Comparison of ENCODE assay signal across 14 cellular contexts in genomic region chr1:82762829-82763532, GRCh38.
DNase-seq lines count a peak whose midpoint lies in the region; ATAC-seq and TF ChIP-seq lines count a peak whose summit lies in the region.
"Had no signal": no experiment of that assay in that cellular context is flagged by ENCODE, and none has a peak within 500 bp of the region (broad histone marks: within the 10 kb centered on the region; RNA-seq: fewer than 3 reads in every experiment).

No MANE protein-coding gene starts in this region.

- no peak overlapping the region for H3K27ac ChIP-seq in adrenal gland
- H3K27ac ChIP-seq: ovary had no signal

- H3K27me3 ChIP-seq in adrenal gland (no peaks in the 10 kb centered on the region), BE2C (no peaks in the 10 kb centered on the region)
- H3K27me3 ChIP-seq: ovary had no signal

- no peak for TF ChIP-seq POLR2A in adrenal gland (IDR thresholded peaks at IDR 0.05)

- TF ChIP-seq CTCF in adrenal gland (IDR thresholded peaks at IDR 0.05) (no peak), BE2C (IDR thresholded peaks at IDR 0.05; ENCODE audit: low read depth, low read length) (no peak)

- DNase-seq in adrenal gland, result peak in 6 of 7 donors; percentile 12 to 67 (median 36)
- no peak for DNase-seq in iPS-NIHi11 (ENCODE audit: low spot score)
- no peak for DNase-seq in activated CD8-positive, alpha-beta memory T cell treated with anti-CD3 and anti-CD28 coated beads, Interleukin-2, amount 50 U/mL, for 48 hours
- DNase-seq in BE2C, result no peak
- DNase-seq: islet precursor cell, mucosa of descending colon, ovary, RPMI8226, T-cell had no signal

- H3K4me3 ChIP-seq in adrenal gland (no peak overlapping the region), BE2C (ENCODE audit: low read depth, low read length) (no peak overlapping the region)
- H3K4me3 ChIP-seq: mucosa of descending colon, ovary had no signal

- H3K9me3 ChIP-seq in adrenal gland (replicated peaks in 1 of 3) (no peaks in the 10 kb centered on the region), BE2C (no peaks in the 10 kb centered on the region)
- H3K9me3 ChIP-seq: mucosa of descending colon, ovary had no signal

- intact Hi-C loops in adrenal gland (cut with DNase I), result no loop called here

- peak; percentile 96 for ATAC-seq in GM18511 (IDR thresholded peaks at IDR 0.05; ENCODE audit: unreplicated experiment)
- peak; percentile 83 for ATAC-seq in GM19467 (IDR thresholded peaks at IDR 0.05; ENCODE audit: unreplicated experiment)
- peak; percentile 94 for ATAC-seq in HG03097 (IDR thresholded peaks at IDR 0.05; ENCODE audit: low FRiP score, unreplicated experiment)
- no peak for ATAC-seq in GM21381 (IDR thresholded peaks at IDR 0.05; ENCODE audit: unreplicated experiment)
- ATAC-seq: activated naive CD4-positive, alpha-beta T cell treated with anti-CD3 and anti-CD28 coated beads, Interleukin-2, amount 50 U/mL, for 72 hours; mucosa of descending colon; T-cell had no signal

- H3K36me3 ChIP-seq in adrenal gland (replicated peaks in 1 of 2) (no peaks in the 10 kb centered on the region), BE2C (no peaks in the 10 kb centered on the region)
- H3K36me3 ChIP-seq: ovary had no signal

- peaks cover 0 to 4% of the 10 kb centered on the region in 2 donors for H3K4me1 ChIP-seq in adrenal gland (replicated peaks in 1 of 2)
- H3K4me1 ChIP-seq in BE2C, result no peaks in the 10 kb centered on the region

Comparison
In these comparisons a context has a peak if more than half of its experiments do, and no peak if none do; other contexts are left out.
1. DNase-seq: peak in adrenal gland (6 of 7); none in iPS-NIHi11 (single experiment), activated CD8-positive, alpha-beta memory T cell treated with anti-CD3 and anti-CD28 coated beads, Interleukin-2, amount 50 U/mL, for 48 hours (single experiment) and BE2C (single experiment).